1 cellular context compared by ENCODE assay signal in the genomic region with DNA sequence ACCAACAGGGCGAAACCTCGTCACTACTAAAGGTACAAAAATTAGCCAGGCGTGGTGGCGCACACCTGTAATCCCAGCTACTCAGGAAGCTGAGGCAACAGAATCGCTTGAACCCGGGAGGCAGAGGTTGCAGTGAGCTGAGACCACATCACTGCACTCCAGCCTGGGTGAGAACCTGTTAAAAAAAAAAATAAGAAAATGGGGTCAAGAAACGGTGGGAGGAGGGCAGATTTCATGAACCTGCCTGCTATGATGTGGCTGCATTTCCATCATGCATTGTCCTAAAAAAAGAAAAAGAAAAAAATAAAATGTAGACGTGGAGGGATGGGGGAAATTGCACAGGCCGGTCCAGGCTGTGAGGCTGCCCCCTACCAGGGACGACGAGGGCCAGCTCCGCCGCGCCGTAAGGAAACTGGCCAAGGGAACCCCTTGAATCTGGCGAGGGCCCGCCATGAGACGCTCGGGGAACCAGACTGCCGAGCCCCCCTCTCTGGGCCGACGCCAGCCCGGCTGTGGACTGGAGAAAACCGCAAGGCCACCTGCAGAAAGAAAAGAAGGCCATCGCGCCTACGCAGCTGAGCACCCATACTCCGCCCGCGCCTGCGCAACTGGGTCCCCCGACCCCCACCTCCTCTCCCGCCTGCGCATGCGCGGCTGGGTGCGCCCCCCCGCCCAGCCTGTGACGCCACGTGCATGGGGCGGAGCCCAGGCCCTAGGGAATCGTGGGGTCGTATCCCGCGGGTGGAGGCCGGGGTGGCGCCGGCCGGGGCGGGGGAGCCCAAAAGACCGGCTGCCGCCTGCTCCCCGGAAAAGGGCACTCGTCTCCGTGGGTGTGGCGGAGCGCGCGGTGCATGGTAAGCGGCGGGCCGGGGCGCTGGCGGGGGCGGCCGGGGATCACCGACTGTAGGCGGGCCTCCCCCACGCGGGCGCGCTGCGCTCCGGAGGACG.
A peak's percentile ranks its signal among the peaks of the same experiment; 100 is the strongest.
TF ChIP-seq lines count a peak whose summit lies in the region.

Gene ENTPD6 (plus strand): TSS at position 699 of the 948 bp plus-strand sequence. CDS start 10,825 bp downstream, outside the sequence.

TF ChIP-seq in GM12878, 131 proteins besides CTCF, POLR2A, EP300 and RAD21 (continued from another document):
- TF ChIP-seq, protein P1, sequence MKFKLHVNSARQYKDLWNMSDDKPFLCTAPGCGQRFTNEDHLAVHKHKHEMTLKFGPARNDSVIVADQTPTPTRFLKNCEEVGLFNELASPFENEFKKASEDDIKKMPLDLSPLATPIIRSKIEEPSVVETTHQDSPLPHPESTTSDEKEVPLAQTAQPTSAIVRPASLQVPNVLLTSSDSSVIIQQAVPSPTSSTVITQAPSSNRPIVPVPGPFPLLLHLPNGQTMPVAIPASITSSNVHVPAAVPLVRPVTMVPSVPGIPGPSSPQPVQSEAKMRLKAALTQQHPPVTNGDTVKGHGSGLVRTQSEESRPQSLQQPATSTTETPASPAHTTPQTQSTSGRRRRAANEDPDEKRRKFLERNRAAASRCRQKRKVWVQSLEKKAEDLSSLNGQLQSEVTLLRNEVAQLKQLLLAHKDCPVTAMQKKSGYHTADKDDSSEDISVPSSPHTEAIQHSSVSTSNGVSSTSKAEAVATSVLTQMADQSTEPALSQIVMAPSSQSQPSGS (IDR thresholded peaks at IDR 0.05; ENCODE audit: low read length): no peak
- TF ChIP-seq SMAD1 (IDR thresholded peaks at IDR 0.05; ENCODE audit: low read depth, partially characterized antibody) (no peak), SMC3 (IDR thresholded peaks at IDR 0.05; ENCODE audit: borderline replicate concordance, low read length) (peak; percentile 20; the same call in 1 of the 2 replicates), ZNF592 (IDR thresholded peaks at IDR 0.05) (0 out of 2 replicates have a peak, but pooled peaks have one; percentile 25), CHD1 (IDR thresholded peaks at IDR 0.05; ENCODE audit: low read depth, low read length) (no peak), HDAC6 (IDR thresholded peaks at IDR 0.05; ENCODE audit: unreplicated experiment) (no peak), CHD2 (IDR thresholded peaks at IDR 0.05; ENCODE audit: borderline replicate concordance, low read depth, low read length) (0 out of 2 replicates have a peak, but pooled peaks have one; percentile 21), WRNIP1 (IDR thresholded peaks at IDR 0.05; ENCODE audit: borderline replicate concordance, low read depth, low read length) (no peak), SMARCA5 (IDR thresholded peaks at IDR 0.05) (no peak), GABPA (IDR thresholded peaks at IDR 0.05; ENCODE audit: low read depth) (no peak), CEBPZ (IDR thresholded peaks at IDR 0.05; ENCODE audit: low read depth, low read length) (no peak), CREB1 (IDR thresholded peaks at IDR 0.05; ENCODE audit: low read depth) (peak; percentile 90), NRF1 (conservative IDR thresholded peaks at IDR 0.05; ENCODE audit: low read depth, low read length) (peak; percentile 96), BCLAF1 (IDR thresholded peaks at IDR 0.05) (no peak), USF2 (IDR thresholded peaks at IDR 0.05; ENCODE audit: borderline replicate concordance, low read depth, low read length) (no peak; the same call in 1 of the 2 replicates), MEF2A (IDR thresholded peaks at IDR 0.05; ENCODE audit: insufficient read depth, low read depth, low read length) (no peak)
- TF ChIP-seq, protein P2, sequence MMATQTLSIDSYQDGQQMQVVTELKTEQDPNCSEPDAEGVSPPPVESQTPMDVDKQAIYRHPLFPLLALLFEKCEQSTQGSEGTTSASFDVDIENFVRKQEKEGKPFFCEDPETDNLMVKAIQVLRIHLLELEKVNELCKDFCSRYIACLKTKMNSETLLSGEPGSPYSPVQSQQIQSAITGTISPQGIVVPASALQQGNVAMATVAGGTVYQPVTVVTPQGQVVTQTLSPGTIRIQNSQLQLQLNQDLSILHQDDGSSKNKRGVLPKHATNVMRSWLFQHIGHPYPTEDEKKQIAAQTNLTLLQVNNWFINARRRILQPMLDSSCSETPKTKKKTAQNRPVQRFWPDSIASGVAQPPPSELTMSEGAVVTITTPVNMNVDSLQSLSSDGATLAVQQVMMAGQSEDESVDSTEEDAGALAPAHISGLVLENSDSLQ (IDR thresholded peaks at IDR 0.05): no peak
- TF ChIP-seq, protein P3, sequence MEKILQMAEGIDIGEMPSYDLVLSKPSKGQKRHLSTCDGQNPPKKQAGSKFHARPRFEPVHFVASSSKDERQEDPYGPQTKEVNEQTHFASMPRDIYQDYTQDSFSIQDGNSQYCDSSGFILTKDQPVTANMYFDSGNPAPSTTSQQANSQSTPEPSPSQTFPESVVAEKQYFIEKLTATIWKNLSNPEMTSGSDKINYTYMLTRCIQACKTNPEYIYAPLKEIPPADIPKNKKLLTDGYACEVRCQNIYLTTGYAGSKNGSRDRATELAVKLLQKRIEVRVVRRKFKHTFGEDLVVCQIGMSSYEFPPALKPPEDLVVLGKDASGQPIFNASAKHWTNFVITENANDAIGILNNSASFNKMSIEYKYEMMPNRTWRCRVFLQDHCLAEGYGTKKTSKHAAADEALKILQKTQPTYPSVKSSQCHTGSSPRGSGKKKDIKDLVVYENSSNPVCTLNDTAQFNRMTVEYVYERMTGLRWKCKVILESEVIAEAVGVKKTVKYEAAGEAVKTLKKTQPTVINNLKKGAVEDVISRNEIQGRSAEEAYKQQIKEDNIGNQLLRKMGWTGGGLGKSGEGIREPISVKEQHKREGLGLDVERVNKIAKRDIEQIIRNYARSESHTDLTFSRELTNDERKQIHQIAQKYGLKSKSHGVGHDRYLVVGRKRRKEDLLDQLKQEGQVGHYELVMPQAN (conservative IDR thresholded peaks at IDR 0.05): no peak; the same call in 1 of the 2 replicates
